Comparison of ENCODE assay signal across 8 cellular contexts in genomic region chr19:8391274-8392016, GRCh38. TPM values are rescaled to one million over a fixed set of nuclear protein-coding genes. Genes with fewer than 3 reads are reported as not detected.
DNase-seq lines count a peak whose midpoint lies in the region; ATAC-seq and TF ChIP-seq lines count a peak whose summit lies in the region.

No MANE protein-coding gene starts in this region.

- H3K36me3 ChIP-seq in colonic mucosa: no peaks in the 10 kb centered on the region

- H3K4me3 Mint-ChIP-seq in naive thymus-derived CD8-positive, alpha-beta T cell: peak overlapping the region; percentile 77 to 95 (median 85)

- peak overlapping the region; percentile 25 for H3K27ac ChIP-seq in colonic mucosa

- H3K4me1 Mint-ChIP-seq in naive thymus-derived CD8-positive, alpha-beta T cell: peaks cover 14 to 58% (median 39%) of the 10 kb centered on the region in 4 donors

- H3K9me3 Mint-ChIP-seq in naive thymus-derived CD8-positive, alpha-beta T cell: peaks cover 0 to 4% (median 0%) of the 10 kb centered on the region in 9 donors

- H3K9ac ChIP-seq in colonic mucosa (ENCODE audit: low read depth in 2 of 2, low read length in 2 of 2): peak overlapping the region; percentile 58 to 69

- peaks cover 0 to 14% (median 6%) of the 10 kb centered on the region in 3 donors for H3K36me3 Mint-ChIP-seq in naive thymus-derived CD8-positive, alpha-beta T cell

- no peaks in the 10 kb centered on the region for H3K9me3 ChIP-seq in colonic mucosa

- H3K27ac Mint-ChIP-seq in naive thymus-derived CD8-positive, alpha-beta T cell: peak overlapping the region in 9 of 10 donors; percentile 85 to 99 (median 93)

- TF ChIP-seq CTCF in AG04449 (IDR thresholded peaks at IDR 0.05; ENCODE audit: insufficient read depth, low read length, missing control alignments) (no peak), colonic mucosa (IDR thresholded peaks at IDR 0.05) (no peak)

- CTCF ChIA-PET in AG04449 (lab: Yijun Ruan, JAX): interaction anchor here (1.0 to 7.4 kb wide), 4 partner anchors 22 to 43 kb away, joined by 6 to 121 read pairs (median 6); partner anchors contain the start of genes ANGPTL4 and MARCHF2

- peaks cover 14% of the 10 kb centered on the region for H3K4me1 ChIP-seq in colonic mucosa

- POLR2A ChIA-PET in AG04449 (lab: Yijun Ruan, JAX): interaction anchor here (0.6 to 1.3 kb wide), 2 partner anchors 20 to 36 kb away, joined by 3 read pairs; no protein-coding TSS in a partner anchor
- POLR2A ChIA-PET in naive thymus-derived CD8-positive, alpha-beta T cell (lab: Charles Lee): interaction anchor here (0.9 to 2.0 kb wide), 3 partner anchors 22 to 447 kb away, joined by 3 to 10 read pairs (median 3); partner anchors contain the start of genes MARCHF2 and ZNF414

- H3K4me3 ChIP-seq in AG04449 (ENCODE audit: low read depth, low read length): peak overlapping the region; percentile 20; the same call in 1 of the 2 replicates
- peak overlapping the region; percentile 33 for H3K4me3 ChIP-seq in Jurkat, Clone E6-1 (ENCODE audit: low read length)
- no peak overlapping the region for H3K4me3 ChIP-seq in colonic mucosa

- intact Hi-C loops in colonic mucosa (cut with DNase I): no loop called here

- ATAC-seq in naive thymus-derived CD8-positive, alpha-beta T cell: no peak
- ATAC-seq in GM18907 (IDR thresholded peaks at IDR 0.05; ENCODE audit: unreplicated experiment) (no peak), GM21737 (IDR thresholded peaks at IDR 0.05; ENCODE audit: unreplicated experiment) (no peak)

- H3K27me3 ChIP-seq in colonic mucosa: no peaks in the 10 kb centered on the region

- DNase-seq in AG04449 (ENCODE audit: low read depth, low spot score): no peak
- no peak for DNase-seq in Jurkat, Clone E6-1 (ENCODE audit: low read depth, low spot score)
- no peak for DNase-seq in colonic mucosa
- DNase-seq in naive thymus-derived CD8-positive, alpha-beta T cell: no peak
- DNase-seq in KG1 (lab: John Stamatoyannopoulos, UW): no peak
- no peak for DNase-seq in superior temporal gyrus (ENCODE audit: extremely low spot score)

- no peaks in the 10 kb centered on the region for H3K27me3 Mint-ChIP-seq in naive thymus-derived CD8-positive, alpha-beta T cell

RNA-seq across cellular contexts. Expression of gene RAB11B, which starts 1.3 kb away (rescaled TPM):
- 102 TPM for polyA plus RNA-seq in Jurkat, Clone E6-1 (2012; ENCODE audit: insufficient read depth, insufficient read length)
- total RNA-seq in colonic mucosa: 100 to 1,000 TPM; 117 to 127 TPM
- 100 to 1,000 TPM; 108 to 112 TPM for total RNA-seq in naive thymus-derived CD8-positive, alpha-beta T cell
- 10 to 100 TPM; 46.9 to 73.6 (median 53.9) TPM for polyA plus RNA-seq in naive thymus-derived CD8-positive, alpha-beta T cell

RNA-seq across cellular contexts. Expression of gene MARCHF2, which starts 21.7 kb away (rescaled TPM):
- 9.8 TPM for polyA plus RNA-seq in Jurkat, Clone E6-1 (2012; ENCODE audit: insufficient read depth, insufficient read length)
- total RNA-seq in colonic mucosa: 10 to 100 TPM; 18.8 to 33.1 TPM
- total RNA-seq in naive thymus-derived CD8-positive, alpha-beta T cell: 10 to 100 TPM; 25.8 to 31.4 TPM
- 10 to 100 TPM; 21.1 to 40.1 (median 38.2) TPM for polyA plus RNA-seq in naive thymus-derived CD8-positive, alpha-beta T cell

RNA-seq across cellular contexts. Expression of gene ANGPTL4, which starts 27.5 kb away (rescaled TPM):
- 1.4 TPM for polyA plus RNA-seq in Jurkat, Clone E6-1 (2012; ENCODE audit: insufficient read depth, insufficient read length)
- total RNA-seq in colonic mucosa: 1 to 10 TPM; 7.7 to 8.1 TPM
- total RNA-seq in naive thymus-derived CD8-positive, alpha-beta T cell: not detected
- polyA plus RNA-seq in naive thymus-derived CD8-positive, alpha-beta T cell: under 1 TPM in 1 of 3 donors, not detected in 2; 0.23 TPM

RNA-seq across cellular contexts. Expression of gene KANK3, which starts 48.4 kb away (rescaled TPM):
- polyA plus RNA-seq in Jurkat, Clone E6-1 (2012; ENCODE audit: insufficient read depth, insufficient read length): 1.7 TPM
- total RNA-seq in colonic mucosa: 1 to 10 TPM; 1.7 to 2.7 TPM
- total RNA-seq in naive thymus-derived CD8-positive, alpha-beta T cell: 1 to 10 TPM; 1.4 to 3.3 TPM
- polyA plus RNA-seq in naive thymus-derived CD8-positive, alpha-beta T cell: 1 to 10 TPM in 2 of 3 donors, under 1 TPM in 1; 0.82 to 2.3 (median 1.5) TPM

RNA-seq across cellular contexts. Expression of gene HNRNPM, which starts 53.3 kb away (rescaled TPM):
- 416 TPM for polyA plus RNA-seq in Jurkat, Clone E6-1 (2012; ENCODE audit: insufficient read depth, insufficient read length)
- 100 to 1,000 TPM; 122 to 339 TPM for total RNA-seq in colonic mucosa
- total RNA-seq in naive thymus-derived CD8-positive, alpha-beta T cell: 100 to 1,000 TPM; 207 to 227 TPM
- polyA plus RNA-seq in naive thymus-derived CD8-positive, alpha-beta T cell: 100 to 1,000 TPM; 214 to 304 (median 217) TPM

Comparison
In these comparisons a context has a peak if more than half of its experiments do, and no peak if none do; other contexts are left out.
1. RNA of gene ANGPTL4, which starts 27.5 kb away (total RNA-seq): 7.7 to 8.1 TPM in colonic mucosa; not detected in naive thymus-derived CD8-positive, alpha-beta T cell; every median in the first group is over 4 times any median in the second.